In the genomic region with DNA sequence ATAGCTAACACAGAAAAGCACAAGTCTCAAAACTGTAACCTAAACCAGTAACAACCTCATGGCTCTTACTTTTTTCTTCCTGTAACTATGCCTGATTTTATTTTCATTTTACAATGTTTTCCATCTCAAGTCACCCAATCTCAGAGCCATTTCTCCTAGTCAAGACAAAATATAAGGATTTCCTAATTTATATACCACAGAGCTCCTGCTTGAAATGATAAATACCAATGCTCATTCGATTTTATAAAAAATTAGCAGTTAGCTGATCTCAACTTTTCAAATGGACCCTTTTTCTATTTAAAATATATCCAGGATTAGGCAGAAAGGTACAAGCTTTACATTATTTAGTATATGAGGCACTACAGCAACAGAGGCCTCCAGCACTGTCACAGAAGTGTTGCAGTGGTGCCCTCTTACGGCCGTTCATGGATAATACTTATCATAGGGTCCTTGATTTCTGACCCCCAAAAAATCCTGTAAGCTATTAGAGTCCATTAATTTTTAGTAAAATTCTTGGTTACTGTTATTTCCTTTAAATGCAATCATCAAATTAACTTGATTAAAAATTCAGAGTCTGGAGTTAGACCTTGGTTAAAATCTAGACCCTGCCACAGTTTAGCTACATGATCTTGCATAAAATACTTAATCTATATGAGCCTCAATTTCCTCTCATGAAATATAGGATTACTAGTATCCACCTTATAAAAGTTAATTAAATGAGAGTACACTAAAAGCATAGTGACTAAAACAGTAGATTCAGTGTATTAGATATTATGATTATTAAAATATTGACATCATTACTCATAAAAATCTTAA, we compare ENCODE assay signal across 1 cellular context.
TF ChIP-seq lines count a peak whose summit lies in the region.

No MANE protein-coding gene starts in this region.

TF ChIP-seq in GM23338, 12 proteins besides CTCF, POLR2A, EP300 and RAD21 (continued from another document):
- TF ChIP-seq ZNF462 (CRISPR knock-in tag; IDR thresholded peaks at IDR 0.05): no peak
- TF ChIP-seq EZH2phosphoT487 (IDR thresholded peaks at IDR 0.05; ENCODE audit: unreplicated experiment): no peak
- no peak for TF ChIP-seq NANOG (IDR thresholded peaks at IDR 0.05; ENCODE audit: borderline replicate concordance)
- TF ChIP-seq ZNF114 (CRISPR knock-in tag; IDR thresholded peaks at IDR 0.05): no peak
- TF ChIP-seq POLR2AphosphoS5 (IDR thresholded peaks at IDR 0.05; ENCODE audit: low read depth): no peak
